Comparison of ENCODE assay signal across 1 cellular context in genomic region chr1:13956386-13956785, GRCh38.
TF ChIP-seq lines count a peak whose summit lies in the region.

No MANE protein-coding gene starts in this region.

TF ChIP-seq in HepG2, 621 proteins besides CTCF, POLR2A, EP300 and RAD21 (continued from another document):
- TF ChIP-seq, protein P1, sequence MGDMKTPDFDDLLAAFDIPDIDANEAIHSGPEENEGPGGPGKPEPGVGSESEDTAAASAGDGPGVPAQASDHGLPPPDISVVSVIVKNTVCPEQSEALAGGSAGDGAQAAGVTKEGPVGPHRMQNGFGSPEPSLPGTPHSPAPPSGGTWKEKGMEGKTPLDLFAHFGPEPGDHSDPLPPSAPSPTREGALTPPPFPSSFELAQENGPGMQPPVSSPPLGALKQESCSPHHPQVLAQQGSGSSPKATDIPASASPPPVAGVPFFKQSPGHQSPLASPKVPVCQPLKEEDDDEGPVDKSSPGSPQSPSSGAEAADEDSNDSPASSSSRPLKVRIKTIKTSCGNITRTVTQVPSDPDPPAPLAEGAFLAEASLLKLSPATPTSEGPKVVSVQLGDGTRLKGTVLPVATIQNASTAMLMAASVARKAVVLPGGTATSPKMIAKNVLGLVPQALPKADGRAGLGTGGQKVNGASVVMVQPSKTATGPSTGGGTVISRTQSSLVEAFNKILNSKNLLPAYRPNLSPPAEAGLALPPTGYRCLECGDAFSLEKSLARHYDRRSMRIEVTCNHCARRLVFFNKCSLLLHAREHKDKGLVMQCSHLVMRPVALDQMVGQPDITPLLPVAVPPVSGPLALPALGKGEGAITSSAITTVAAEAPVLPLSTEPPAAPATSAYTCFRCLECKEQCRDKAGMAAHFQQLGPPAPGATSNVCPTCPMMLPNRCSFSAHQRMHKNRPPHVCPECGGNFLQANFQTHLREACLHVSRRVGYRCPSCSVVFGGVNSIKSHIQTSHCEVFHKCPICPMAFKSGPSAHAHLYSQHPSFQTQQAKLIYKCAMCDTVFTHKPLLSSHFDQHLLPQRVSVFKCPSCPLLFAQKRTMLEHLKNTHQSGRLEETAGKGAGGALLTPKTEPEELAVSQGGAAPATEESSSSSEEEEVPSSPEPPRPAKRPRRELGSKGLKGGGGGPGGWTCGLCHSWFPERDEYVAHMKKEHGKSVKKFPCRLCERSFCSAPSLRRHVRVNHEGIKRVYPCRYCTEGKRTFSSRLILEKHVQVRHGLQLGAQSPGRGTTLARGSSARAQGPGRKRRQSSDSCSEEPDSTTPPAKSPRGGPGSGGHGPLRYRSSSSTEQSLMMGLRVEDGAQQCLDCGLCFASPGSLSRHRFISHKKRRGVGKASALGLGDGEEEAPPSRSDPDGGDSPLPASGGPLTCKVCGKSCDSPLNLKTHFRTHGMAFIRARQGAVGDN (CRISPR knock-in tag; IDR thresholded peaks at IDR 0.05), result no peak
- TF ChIP-seq REXO4 (CRISPR knock-in tag; IDR thresholded peaks at IDR 0.05; ENCODE audit: borderline replicate concordance) (no peak), ZNF576 (CRISPR knock-in tag; IDR thresholded peaks at IDR 0.05) (no peak), MBD4 (IDR thresholded peaks at IDR 0.05; ENCODE audit: borderline replicate concordance, low read length) (no peak)
